In the genomic region with DNA sequence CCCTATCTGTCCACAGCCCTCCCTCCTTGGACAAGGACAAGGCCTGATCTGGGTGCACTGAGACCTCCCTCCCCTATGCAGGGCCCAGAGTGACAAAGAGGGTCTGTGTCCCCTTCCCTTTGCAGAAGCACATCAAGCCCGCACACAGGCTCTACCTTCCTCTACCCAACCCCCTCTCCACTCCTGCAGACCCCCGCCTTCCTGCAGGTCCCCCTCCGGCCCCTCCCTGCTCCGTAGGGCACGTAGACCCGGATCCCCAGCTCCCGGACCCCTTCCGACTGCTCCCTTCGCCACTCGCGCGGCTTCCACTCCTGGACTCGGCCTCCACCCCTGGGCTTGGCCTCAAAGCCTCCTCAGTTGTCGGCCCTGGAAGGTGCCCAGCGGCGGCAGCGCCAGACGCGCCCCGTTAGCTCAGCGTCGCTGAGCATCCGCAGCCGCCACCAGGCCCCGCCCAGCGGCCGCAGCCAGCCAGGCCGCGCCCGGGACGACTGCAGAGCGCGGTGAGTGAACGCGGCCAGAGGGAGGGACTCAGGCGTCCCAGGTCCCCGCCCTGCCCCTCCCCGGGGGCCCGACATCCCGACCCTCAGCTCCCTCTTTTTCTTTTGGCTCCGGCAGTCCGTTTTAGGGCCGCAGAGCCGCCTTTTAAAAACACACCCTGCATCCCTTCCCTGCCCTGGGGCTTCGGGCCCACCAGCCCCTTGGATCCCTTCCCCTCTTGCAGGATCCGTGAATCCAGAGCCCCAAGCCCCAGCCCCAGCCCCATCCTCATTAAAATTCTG, we compare ENCODE assay signal across 9 cellular contexts. TPM values are rescaled to one million over a fixed set of nuclear protein-coding genes. Genes with fewer than 3 reads are reported as not detected.
DNase-seq lines count a peak whose midpoint lies in the region; ATAC-seq and TF ChIP-seq lines count a peak whose summit lies in the region.
"Had no signal": no experiment of that assay in that cellular context is flagged by ENCODE, and none has a peak within 500 bp of the region (broad histone marks: within the 10 kb centered on the region; RNA-seq: fewer than 3 reads in every experiment).

No MANE protein-coding gene starts in this region.

- DNase-seq in NCI-H82 (lab: John Stamatoyannopoulos, UW) (peak; percentile 17), NCI-H82 treated with DMSO at 0.1 percent for 48 hours (lab: John Stamatoyannopoulos, UW; ENCODE audit: unreplicated experiment) (no peak), T-cell (peak in 28 of 34 experiments; percentile 36 to 77 (median 53)), astrocyte of the cerebellum (ENCODE audit: low read depth) (no peak), hepatic stellate cell (ENCODE audit: low spot score) (peak; percentile 79), pons (ENCODE audit: low spot score) (peak; percentile 72), NCI-H1694 (lab: John Stamatoyannopoulos, UW) (no peak)

- in situ Hi-C loops in astrocyte of the cerebellum (cut with HindIII; ENCODE audit: low sequenced_read_pairs), result no loop called here

- peak overlapping the region; percentile 96 to 99 (median 96) for H3K4me3 Mint-ChIP-seq in T-cell

- no peaks in the 10 kb centered on the region for H3K9me3 Mint-ChIP-seq in T-cell

- ATAC-seq in T-cell (replicated peaks in 1 of 4) (peak; percentile 8 to 37 (median 18)), HG03045 (IDR thresholded peaks at IDR 0.05; ENCODE audit: unreplicated experiment) (no peak)

- H3K36me3 Mint-ChIP-seq in T-cell, result peaks cover under 1% of the 10 kb centered on the region

- peaks cover 29 to 36% (median 35%) of the 10 kb centered on the region in 3 donors for H3K4me1 Mint-ChIP-seq in T-cell

- POLR2A ChIA-PET in T-cell (lab: Charles Lee), result interaction anchor here in 1 of 2 donors (0.6 to 1.7 kb wide), 2 partner anchors 14 to 1801 kb away, joined by 3 to 6 read pairs; no protein-coding TSS in a partner anchor

- H3K27me3 Mint-ChIP-seq in T-cell, result no peaks in the 10 kb centered on the region

- peak overlapping the region; percentile 40 for H3K4me3 ChIP-seq in astrocyte of the cerebellum (ENCODE audit: low read depth, low read length)

- H3K27ac Mint-ChIP-seq in T-cell, result peak overlapping the region; percentile 95 to 97

- CTCF ChIA-PET in T-cell (lab: Charles Lee), result interaction anchor here in 1 of 2 donors (0.5 to 1.7 kb wide), 3 partner anchors 13 to 406 kb away, joined by 3 to 6 read pairs (median 4); a partner anchor contains a TSS

- TF ChIP-seq CTCF in astrocyte of the cerebellum (IDR thresholded peaks at IDR 0.05; ENCODE audit: low read depth, low read length, missing control alignments), result no peak

RNA-seq across cellular contexts. Expression of a gene that starts 1.6 kb away (rescaled TPM):
- 100 to 1,000 TPM in 2 of 5 donors, 10 to 100 TPM in 3; 49.9 to 335 (median 70.9) TPM for total RNA-seq in T-cell

RNA-seq across cellular contexts. Expression of a gene that starts 15.9 kb away (rescaled TPM):
- total RNA-seq in T-cell, result 1 to 10 TPM in 1 of 5 donors, under 1 TPM in 2, not detected in 2; 0.15 to 2.4 (median 0.32) TPM
- total RNA-seq: bronchial epithelial cell had no signal

RNA-seq across cellular contexts. Expression of a gene that starts 42.0 kb away (rescaled TPM):
- not detected for total RNA-seq in T-cell
- total RNA-seq: bronchial epithelial cell had no signal

RNA-seq across cellular contexts. Expression of a gene that starts 43.0 kb away (rescaled TPM):
- not detected for total RNA-seq in T-cell
- total RNA-seq: bronchial epithelial cell had no signal

Comparison
In these comparisons a context has a peak if more than half of its experiments do, and no peak if none do; other contexts are left out.
1. DNase-seq: peak in NCI-H82 (single experiment), T-cell (28 of 34), hepatic stellate cell (single experiment) and pons (single experiment); none in NCI-H82 treated with DMSO at 0.1 percent for 48 hours (single experiment), astrocyte of the cerebellum (single experiment) and NCI-H1694 (single experiment).